In the genomic region with DNA sequence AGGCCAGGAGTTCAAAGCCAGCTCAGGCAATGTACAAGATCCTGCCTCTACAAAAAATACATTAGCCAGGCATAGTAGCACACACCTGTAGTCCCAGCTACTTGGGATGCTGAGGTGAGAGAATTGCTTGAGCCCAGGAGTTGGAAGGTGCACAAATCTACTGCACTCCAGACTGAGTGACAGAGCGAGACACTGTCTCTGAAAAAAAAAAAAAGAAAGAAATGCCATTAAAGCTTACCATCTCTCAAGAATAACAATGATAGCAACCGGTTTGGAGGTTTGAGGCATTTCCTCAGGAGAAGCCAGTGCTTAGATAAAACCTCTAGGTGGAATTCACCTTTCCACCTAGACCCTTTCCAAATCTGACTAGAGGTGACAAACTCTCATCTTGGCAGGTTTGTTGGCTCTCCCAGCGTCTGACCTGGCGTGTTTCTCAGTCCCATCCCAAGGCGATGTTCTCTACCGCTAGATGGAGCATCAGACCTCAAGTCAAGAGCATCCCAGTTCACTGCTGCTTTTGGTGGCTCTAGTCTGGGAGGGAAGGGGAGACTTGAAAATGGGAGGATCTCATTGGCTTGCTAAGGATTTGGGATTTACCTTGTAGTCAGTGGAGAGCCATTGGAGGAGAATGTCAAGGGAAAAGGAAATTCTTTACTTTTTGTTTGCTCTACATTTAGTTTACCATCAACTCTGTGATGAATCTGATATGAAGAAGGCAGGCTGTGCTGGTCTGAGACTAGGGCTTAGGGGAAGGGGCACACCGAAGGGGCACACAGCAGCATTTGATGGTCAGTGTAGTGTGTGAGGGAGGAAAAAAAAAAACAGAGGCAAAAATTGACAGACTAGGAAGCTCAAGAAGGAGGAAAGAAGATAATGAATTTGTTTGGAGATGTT, we compare ENCODE assay signal across 1 cellular context.
TF ChIP-seq lines count a peak whose summit lies in the region.

No MANE protein-coding gene starts in this region.

TF ChIP-seq in H1, 55 proteins besides CTCF, POLR2A, EP300 and RAD21:
- TF ChIP-seq GABPA (IDR thresholded peaks at IDR 0.05; ENCODE audit: borderline replicate concordance, insufficient read depth, low read length) (no peak), YY1 (IDR thresholded peaks at IDR 0.05; ENCODE audit: low read depth, low read length) (0 out of 2 replicates have a peak, but pooled peaks have one; percentile 36), JUND (IDR thresholded peaks at IDR 0.05; ENCODE audit: low read length) (peak; percentile 24; the same call in 1 of the 2 replicates), SP1 (IDR thresholded peaks at IDR 0.05; ENCODE audit: low read depth, low read length) (no peak)
